ENCODE assay signal across 1 cellular context in the genomic region with DNA sequence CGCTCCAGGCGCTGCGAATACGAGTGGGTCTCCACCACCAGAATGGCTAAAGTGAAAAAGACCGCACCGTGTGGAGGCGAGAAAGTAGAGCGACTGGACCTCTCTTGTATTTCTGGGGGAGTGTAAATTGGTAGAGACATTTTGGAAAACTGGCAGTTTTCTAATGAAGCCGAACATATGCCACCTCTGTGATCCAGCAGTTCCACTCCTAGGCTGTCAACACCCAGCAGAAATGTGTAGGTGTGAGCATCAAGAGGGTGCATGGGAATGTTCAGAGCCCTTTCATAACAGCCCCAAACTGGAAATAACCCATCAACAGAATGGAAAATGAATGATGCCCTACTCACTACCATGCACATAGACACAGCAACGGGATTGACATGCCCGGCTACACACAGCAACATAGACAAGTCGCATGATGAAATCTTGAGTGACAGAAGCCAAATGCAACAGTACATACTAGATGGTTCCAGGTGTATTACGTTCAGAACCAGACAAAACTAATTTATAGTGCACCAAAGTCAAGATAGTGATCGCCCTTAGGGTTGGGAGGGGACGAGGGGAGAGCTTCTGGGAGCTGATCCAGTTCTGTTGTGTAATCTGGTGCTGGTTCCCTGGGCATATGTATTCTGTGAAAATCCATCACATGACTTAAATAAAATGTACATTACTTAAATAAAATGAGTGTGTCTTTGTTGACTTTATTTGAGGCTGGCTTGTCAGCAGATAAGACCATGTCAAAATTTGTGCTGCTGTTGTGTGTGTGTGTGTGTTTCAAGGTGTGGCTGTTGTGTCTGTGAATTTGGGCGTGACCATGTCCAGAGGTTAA.
A peak's percentile ranks its signal among the peaks of the same experiment; 100 is the strongest.
TF ChIP-seq lines count a peak whose summit lies in the region.

No MANE protein-coding gene starts in this region.

TF ChIP-seq in HepG2, 621 proteins besides CTCF, POLR2A, EP300 and RAD21 (continued from another document and continues in another):
- TF ChIP-seq, protein P1, sequence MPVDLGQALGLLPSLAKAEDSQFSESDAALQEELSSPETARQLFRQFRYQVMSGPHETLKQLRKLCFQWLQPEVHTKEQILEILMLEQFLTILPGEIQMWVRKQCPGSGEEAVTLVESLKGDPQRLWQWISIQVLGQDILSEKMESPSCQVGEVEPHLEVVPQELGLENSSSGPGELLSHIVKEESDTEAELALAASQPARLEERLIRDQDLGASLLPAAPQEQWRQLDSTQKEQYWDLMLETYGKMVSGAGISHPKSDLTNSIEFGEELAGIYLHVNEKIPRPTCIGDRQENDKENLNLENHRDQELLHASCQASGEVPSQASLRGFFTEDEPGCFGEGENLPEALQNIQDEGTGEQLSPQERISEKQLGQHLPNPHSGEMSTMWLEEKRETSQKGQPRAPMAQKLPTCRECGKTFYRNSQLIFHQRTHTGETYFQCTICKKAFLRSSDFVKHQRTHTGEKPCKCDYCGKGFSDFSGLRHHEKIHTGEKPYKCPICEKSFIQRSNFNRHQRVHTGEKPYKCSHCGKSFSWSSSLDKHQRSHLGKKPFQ (CRISPR knock-in tag; IDR thresholded peaks at IDR 0.05; ENCODE audit: insufficient replicate concordance): no peak
- TF ChIP-seq RXRB (CRISPR knock-in tag; IDR thresholded peaks at IDR 0.05; ENCODE audit: borderline replicate concordance) (no peak), MEIS2 (CRISPR knock-in tag; IDR thresholded peaks at IDR 0.05) (no peak), ZNF354B (CRISPR knock-in tag; IDR thresholded peaks at IDR 0.05) (peak; percentile 93; the same call in 1 of the 2 replicates), SIN3A (IDR thresholded peaks at IDR 0.05; ENCODE audit: borderline replicate concordance, low read depth, low read length) (no peak), TMF1 (CRISPR knock-in tag; IDR thresholded peaks at IDR 0.05; ENCODE audit: low read depth) (no peak; the same call in 1 of the 2 replicates), ZNF282 (IDR thresholded peaks at IDR 0.05; ENCODE audit: partially characterized antibody) (no peak), NAIF1 (CRISPR knock-in tag; IDR thresholded peaks at IDR 0.05; ENCODE audit: borderline replicate concordance) (no peak), NONO (IDR thresholded peaks at IDR 0.05) (no peak), NONO (CRISPR knock-in tag; conservative IDR thresholded peaks at IDR 0.05) (no peak), YEATS2 (CRISPR knock-in tag; IDR thresholded peaks at IDR 0.05; ENCODE audit: borderline replicate concordance) (no peak), ARID2 (CRISPR knock-in tag; IDR thresholded peaks at IDR 0.05; ENCODE audit: borderline replicate concordance) (peak; percentile 72; the same call in 1 of the 2 replicates), EED (CRISPR knock-in tag; IDR thresholded peaks at IDR 0.05) (peak; percentile 80; the same call in 1 of the 2 replicates), ZBTB1 (CRISPR knock-in tag; IDR thresholded peaks at IDR 0.05; ENCODE audit: borderline replicate concordance) (no peak), FOXK2 (IDR thresholded peaks at IDR 0.05) (no peak), ISL2 (CRISPR knock-in tag; IDR thresholded peaks at IDR 0.05) (no peak), ZNF615 (CRISPR knock-in tag; IDR thresholded peaks at IDR 0.05; ENCODE audit: borderline replicate concordance) (no peak), BRCA1 (CRISPR knock-in tag; IDR thresholded peaks at IDR 0.05) (no peak), TSC22D2 (CRISPR knock-in tag; IDR thresholded peaks at IDR 0.05; ENCODE audit: borderline replicate concordance) (no peak), ZNF556 (CRISPR knock-in tag; IDR thresholded peaks at IDR 0.05; ENCODE audit: borderline replicate concordance) (no peak), CAMTA2 (CRISPR knock-in tag; IDR thresholded peaks at IDR 0.05; ENCODE audit: borderline replicate concordance) (0 out of 2 replicates have a peak, but pooled peaks have one; percentile 4), ZNF326 (CRISPR knock-in tag; IDR thresholded peaks at IDR 0.05; ENCODE audit: borderline replicate concordance) (no peak), ZNF652 (CRISPR knock-in tag; IDR thresholded peaks at IDR 0.05; ENCODE audit: borderline replicate concordance, low read depth) (no peak), GTF3A (CRISPR knock-in tag; conservative IDR thresholded peaks at IDR 0.05) (no peak), ZKSCAN8 (CRISPR knock-in tag; IDR thresholded peaks at IDR 0.05; ENCODE audit: borderline replicate concordance) (no peak), ZNF383 (CRISPR knock-in tag; IDR thresholded peaks at IDR 0.05; ENCODE audit: borderline replicate concordance) (no peak), ZNF782 (CRISPR knock-in tag; IDR thresholded peaks at IDR 0.05; ENCODE audit: borderline replicate concordance) (no peak), HDAC6 (IDR thresholded peaks at IDR 0.05; ENCODE audit: low read depth, low read length) (no peak), ZNF776 (CRISPR knock-in tag; IDR thresholded peaks at IDR 0.05) (no peak), ZNF251 (CRISPR knock-in tag; IDR thresholded peaks at IDR 0.05) (no peak), MTF2 (CRISPR knock-in tag; IDR thresholded peaks at IDR 0.05; ENCODE audit: borderline replicate concordance) (no peak), ZNF772 (CRISPR knock-in tag; IDR thresholded peaks at IDR 0.05) (peak; percentile 87), PPARG (CRISPR knock-in tag; conservative IDR thresholded peaks at IDR 0.05) (no peak), MIER3 (CRISPR knock-in tag; IDR thresholded peaks at IDR 0.05; ENCODE audit: borderline replicate concordance) (no peak), CENPT (CRISPR knock-in tag; IDR thresholded peaks at IDR 0.05; ENCODE audit: low read depth) (no peak), FOSL2 (CRISPR knock-in tag; IDR thresholded peaks at IDR 0.05) (no peak; the same call in 1 of the 2 replicates), ZNF44 (CRISPR knock-in tag; IDR thresholded peaks at IDR 0.05) (no peak), TGIF2 (CRISPR knock-in tag; IDR thresholded peaks at IDR 0.05) (0 out of 2 replicates have a peak, but pooled peaks have one; percentile 4), FOXK1 (CRISPR knock-in tag; IDR thresholded peaks at IDR 0.05; ENCODE audit: borderline replicate concordance, low read depth) (no peak), REPIN1 (CRISPR knock-in tag; IDR thresholded peaks at IDR 0.05; ENCODE audit: borderline replicate concordance, low read depth) (no peak), SP140L (CRISPR knock-in tag; IDR thresholded peaks at IDR 0.05; ENCODE audit: borderline replicate concordance) (no peak), ZNF138 (CRISPR knock-in tag; IDR thresholded peaks at IDR 0.05; ENCODE audit: low read depth) (0 out of 2 replicates have a peak, but pooled peaks have one; percentile 1), WIZ (CRISPR knock-in tag; IDR thresholded peaks at IDR 0.05) (no peak)
- TF ChIP-seq, protein P2, sequence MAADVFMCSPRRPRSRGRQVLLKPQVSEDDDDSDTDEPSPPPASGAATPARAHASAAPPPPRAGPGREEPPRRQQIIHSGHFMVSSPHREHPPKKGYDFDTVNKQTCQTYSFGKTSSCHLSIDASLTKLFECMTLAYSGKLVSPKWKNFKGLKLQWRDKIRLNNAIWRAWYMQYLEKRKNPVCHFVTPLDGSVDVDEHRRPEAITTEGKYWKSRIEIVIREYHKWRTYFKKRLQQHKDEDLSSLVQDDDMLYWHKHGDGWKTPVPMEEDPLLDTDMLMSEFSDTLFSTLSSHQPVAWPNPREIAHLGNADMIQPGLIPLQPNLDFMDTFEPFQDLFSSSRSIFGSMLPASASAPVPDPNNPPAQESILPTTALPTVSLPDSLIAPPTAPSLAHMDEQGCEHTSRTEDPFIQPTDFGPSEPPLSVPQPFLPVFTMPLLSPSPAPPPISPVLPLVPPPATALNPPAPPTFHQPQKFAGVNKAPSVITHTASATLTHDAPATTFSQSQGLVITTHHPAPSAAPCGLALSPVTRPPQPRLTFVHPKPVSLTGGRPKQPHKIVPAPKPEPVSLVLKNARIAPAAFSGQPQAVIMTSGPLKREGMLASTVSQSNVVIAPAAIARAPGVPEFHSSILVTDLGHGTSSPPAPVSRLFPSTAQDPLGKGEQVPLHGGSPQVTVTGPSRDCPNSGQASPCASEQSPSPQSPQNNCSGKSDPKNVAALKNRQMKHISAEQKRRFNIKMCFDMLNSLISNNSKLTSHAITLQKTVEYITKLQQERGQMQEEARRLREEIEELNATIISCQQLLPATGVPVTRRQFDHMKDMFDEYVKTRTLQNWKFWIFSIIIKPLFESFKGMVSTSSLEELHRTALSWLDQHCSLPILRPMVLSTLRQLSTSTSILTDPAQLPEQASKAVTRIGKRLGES (CRISPR knock-in tag; IDR thresholded peaks at IDR 0.05; ENCODE audit: borderline replicate concordance): no peak
- TF ChIP-seq, protein P3, sequence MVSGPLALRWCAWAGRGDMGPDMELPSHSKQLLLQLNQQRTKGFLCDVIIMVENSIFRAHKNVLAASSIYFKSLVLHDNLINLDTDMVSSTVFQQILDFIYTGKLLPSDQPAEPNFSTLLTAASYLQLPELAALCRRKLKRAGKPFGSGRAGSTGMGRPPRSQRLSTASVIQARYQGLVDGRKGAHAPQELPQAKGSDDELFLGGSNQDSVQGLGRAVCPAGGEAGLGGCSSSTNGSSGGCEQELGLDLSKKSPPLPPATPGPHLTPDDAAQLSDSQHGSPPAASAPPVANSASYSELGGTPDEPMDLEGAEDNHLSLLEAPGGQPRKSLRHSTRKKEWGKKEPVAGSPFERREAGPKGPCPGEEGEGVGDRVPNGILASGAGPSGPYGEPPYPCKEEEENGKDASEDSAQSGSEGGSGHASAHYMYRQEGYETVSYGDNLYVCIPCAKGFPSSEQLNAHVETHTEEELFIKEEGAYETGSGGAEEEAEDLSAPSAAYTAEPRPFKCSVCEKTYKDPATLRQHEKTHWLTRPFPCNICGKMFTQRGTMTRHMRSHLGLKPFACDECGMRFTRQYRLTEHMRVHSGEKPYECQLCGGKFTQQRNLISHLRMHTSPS (CRISPR knock-in tag; IDR thresholded peaks at IDR 0.05; ENCODE audit: low read depth): no peak
- TF ChIP-seq, protein P4, sequence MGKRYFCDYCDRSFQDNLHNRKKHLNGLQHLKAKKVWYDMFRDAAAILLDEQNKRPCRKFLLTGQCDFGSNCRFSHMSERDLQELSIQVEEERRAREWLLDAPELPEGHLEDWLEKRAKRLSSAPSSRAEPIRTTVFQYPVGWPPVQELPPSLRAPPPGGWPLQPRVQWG (CRISPR knock-in tag; IDR thresholded peaks at IDR 0.05; ENCODE audit: borderline replicate concordance, low read depth): no peak
- TF ChIP-seq, protein P5, sequence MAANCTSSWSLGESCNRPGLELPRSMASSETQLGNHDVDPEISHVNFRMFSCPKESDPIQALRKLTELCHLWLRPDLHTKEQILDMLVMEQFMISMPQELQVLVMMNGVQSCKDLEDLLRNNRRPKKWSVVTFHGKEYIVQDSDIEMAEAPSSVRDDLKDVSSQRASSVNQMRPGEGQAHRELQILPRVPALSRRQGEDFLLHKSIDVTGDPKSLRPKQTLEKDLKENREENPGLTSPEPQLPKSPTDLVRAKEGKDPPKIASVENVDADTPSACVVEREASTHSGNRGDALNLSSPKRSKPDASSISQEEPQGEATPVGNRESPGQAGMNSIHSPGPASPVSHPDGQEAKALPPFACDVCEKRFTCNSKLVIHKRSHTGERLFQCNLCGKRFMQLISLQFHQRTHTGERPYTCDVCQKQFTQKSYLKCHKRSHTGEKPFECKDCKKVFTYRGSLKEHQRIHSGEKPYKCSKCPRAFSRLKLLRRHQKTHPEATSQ (CRISPR knock-in tag; IDR thresholded peaks at IDR 0.05; ENCODE audit: borderline replicate concordance): no peak
- TF ChIP-seq, protein P6, sequence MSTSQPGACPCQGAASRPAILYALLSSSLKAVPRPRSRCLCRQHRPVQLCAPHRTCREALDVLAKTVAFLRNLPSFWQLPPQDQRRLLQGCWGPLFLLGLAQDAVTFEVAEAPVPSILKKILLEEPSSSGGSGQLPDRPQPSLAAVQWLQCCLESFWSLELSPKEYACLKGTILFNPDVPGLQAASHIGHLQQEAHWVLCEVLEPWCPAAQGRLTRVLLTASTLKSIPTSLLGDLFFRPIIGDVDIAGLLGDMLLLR (CRISPR knock-in tag; IDR thresholded peaks at IDR 0.05): 0 out of 2 replicates have a peak, but pooled peaks have one; percentile 17
- TF ChIP-seq, protein P7, sequence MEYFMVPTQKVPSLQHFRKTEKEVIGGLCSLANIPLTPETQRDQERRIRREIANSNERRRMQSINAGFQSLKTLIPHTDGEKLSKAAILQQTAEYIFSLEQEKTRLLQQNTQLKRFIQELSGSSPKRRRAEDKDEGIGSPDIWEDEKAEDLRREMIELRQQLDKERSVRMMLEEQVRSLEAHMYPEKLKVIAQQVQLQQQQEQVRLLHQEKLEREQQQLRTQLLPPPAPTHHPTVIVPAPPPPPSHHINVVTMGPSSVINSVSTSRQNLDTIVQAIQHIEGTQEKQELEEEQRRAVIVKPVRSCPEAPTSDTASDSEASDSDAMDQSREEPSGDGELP (IDR thresholded peaks at IDR 0.05; ENCODE audit: borderline replicate concordance, low read depth): no peak
- TF ChIP-seq, protein P8, sequence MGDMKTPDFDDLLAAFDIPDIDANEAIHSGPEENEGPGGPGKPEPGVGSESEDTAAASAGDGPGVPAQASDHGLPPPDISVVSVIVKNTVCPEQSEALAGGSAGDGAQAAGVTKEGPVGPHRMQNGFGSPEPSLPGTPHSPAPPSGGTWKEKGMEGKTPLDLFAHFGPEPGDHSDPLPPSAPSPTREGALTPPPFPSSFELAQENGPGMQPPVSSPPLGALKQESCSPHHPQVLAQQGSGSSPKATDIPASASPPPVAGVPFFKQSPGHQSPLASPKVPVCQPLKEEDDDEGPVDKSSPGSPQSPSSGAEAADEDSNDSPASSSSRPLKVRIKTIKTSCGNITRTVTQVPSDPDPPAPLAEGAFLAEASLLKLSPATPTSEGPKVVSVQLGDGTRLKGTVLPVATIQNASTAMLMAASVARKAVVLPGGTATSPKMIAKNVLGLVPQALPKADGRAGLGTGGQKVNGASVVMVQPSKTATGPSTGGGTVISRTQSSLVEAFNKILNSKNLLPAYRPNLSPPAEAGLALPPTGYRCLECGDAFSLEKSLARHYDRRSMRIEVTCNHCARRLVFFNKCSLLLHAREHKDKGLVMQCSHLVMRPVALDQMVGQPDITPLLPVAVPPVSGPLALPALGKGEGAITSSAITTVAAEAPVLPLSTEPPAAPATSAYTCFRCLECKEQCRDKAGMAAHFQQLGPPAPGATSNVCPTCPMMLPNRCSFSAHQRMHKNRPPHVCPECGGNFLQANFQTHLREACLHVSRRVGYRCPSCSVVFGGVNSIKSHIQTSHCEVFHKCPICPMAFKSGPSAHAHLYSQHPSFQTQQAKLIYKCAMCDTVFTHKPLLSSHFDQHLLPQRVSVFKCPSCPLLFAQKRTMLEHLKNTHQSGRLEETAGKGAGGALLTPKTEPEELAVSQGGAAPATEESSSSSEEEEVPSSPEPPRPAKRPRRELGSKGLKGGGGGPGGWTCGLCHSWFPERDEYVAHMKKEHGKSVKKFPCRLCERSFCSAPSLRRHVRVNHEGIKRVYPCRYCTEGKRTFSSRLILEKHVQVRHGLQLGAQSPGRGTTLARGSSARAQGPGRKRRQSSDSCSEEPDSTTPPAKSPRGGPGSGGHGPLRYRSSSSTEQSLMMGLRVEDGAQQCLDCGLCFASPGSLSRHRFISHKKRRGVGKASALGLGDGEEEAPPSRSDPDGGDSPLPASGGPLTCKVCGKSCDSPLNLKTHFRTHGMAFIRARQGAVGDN (CRISPR knock-in tag; IDR thresholded peaks at IDR 0.05): no peak; the same call in none of the 2 replicates
- TF ChIP-seq, protein P9, sequence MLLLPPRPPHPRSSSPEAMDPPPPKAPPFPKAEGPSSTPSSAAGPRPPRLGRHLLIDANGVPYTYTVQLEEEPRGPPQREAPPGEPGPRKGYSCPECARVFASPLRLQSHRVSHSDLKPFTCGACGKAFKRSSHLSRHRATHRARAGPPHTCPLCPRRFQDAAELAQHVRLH (CRISPR knock-in tag; IDR thresholded peaks at IDR 0.05; ENCODE audit: borderline replicate concordance, low read depth): no peak
- TF ChIP-seq, protein P10, sequence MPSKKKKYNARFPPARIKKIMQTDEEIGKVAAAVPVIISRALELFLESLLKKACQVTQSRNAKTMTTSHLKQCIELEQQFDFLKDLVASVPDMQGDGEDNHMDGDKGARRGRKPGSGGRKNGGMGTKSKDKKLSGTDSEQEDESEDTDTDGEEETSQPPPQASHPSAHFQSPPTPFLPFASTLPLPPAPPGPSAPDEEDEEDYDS (CRISPR knock-in tag; IDR thresholded peaks at IDR 0.05): no peak
